In genomic region chr3:105619651-105620050, GRCh38 we compare ENCODE assay signal across 29 cellular contexts.
"Had no signal": no experiment of that assay in that cellular context is flagged by ENCODE, and none has a peak within 500 bp of the region (broad histone marks: within the 10 kb centered on the region; RNA-seq: fewer than 3 reads in every experiment).

No MANE protein-coding gene starts in this region.

- H3K9me3 ChIP-seq: adrenal gland, body of pancreas, breast epithelium had no signal

- H3K27ac ChIP-seq: adrenal gland, body of pancreas, brain microvascular endothelial cell, breast epithelium, VCaP had no signal

- H3K4me3 ChIP-seq: adrenal gland, body of pancreas, breast epithelium had no signal

- H3K27me3 ChIP-seq: adrenal gland, body of pancreas, brain microvascular endothelial cell, breast epithelium had no signal

- H3K4me1 ChIP-seq: adrenal gland, body of pancreas, breast epithelium had no signal

- H3K36me3 ChIP-seq: adrenal gland, brain microvascular endothelial cell, breast epithelium had no signal

- DNase-seq: activated B cell treated with CpG ODN at 0.5 μM for 24 hours; activated CD4-positive, alpha-beta memory T cell treated with anti-CD3 and anti-CD28 coated beads for 36 hours; activated CD4-positive, alpha-beta T cell treated with anti-CD3 and anti-CD28 coated beads for 4 hours; activated CD4-positive, alpha-beta T cell treated with anti-CD3 and anti-CD28 coated beads, Interleukin-2, amount 10 ng/mL, durations not matched to agents 7 days and 5 days; activated CD4-positive, alpha-beta T cell treated with anti-CD3 and anti-CD28 coated beads, Interleukin-2, amount 50 U/mL, for 4 hours; activated CD4-positive, CD25-positive, alpha-beta regulatory T cell treated with anti-CD3 and anti-CD28 coated beads, Interleukin-2, amount 50 U/mL, for 72 hours; activated CD8-positive, alpha-beta memory T cell treated with anti-CD3 and anti-CD28 coated beads, Interleukin-2, amount 50 U/mL, for 4 hours; activated CD8-positive, alpha-beta T cell treated with anti-CD3 and anti-CD28 coated beads for 36 hours; activated effector memory CD4-positive, alpha-beta T cell treated with anti-CD3 and anti-CD28 coated beads, Interleukin-2, amount 50 U/mL, for 16 hours; activated gamma-delta T cell treated with Interleukin-2 at 50 U/mL for 16 hours; activated naive CD4-positive, alpha-beta T cell; activated naive CD4-positive, alpha-beta T cell treated with anti-CD3 and anti-CD28 coated beads for 36 hours; activated naive CD4-positive, alpha-beta T cell treated with anti-CD3 and anti-CD28 coated beads, Interleukin-2, amount 50 U/mL, for 16 hours; activated naive CD8-positive, alpha-beta T cell treated with anti-CD3 and anti-CD28 coated beads for 36 hours; activated T-cell treated with anti-CD3 and anti-CD28 coated beads for 4 hours; activated T-cell treated with anti-CD3 and anti-CD28 coated beads, Interleukin-2, amount 50 U/mL, for 1 hour; activated T-cell treated with anti-CD3 and anti-CD28 coated beads, Interleukin-2, amount 50 U/mL, for 4 hours; activated T-cell treated with anti-CD3 and anti-CD28 coated beads, Interleukin-2, amount 50 U/mL, for 72 hours; adrenal gland; amniotic stem cell; aorta; body of pancreas; brain microvascular endothelial cell; central memory CD4-positive, alpha-beta T cell; T-helper 1 cell; T-helper 2 cell; T-helper 9 cell had no signal
